In genomic region chr17:45592433-45592923, GRCh38 we compare ENCODE assay signal across 8 cellular contexts.
A peak's percentile ranks its signal among the peaks of the same experiment; 100 is the strongest.
DNase-seq lines count a peak whose midpoint lies in the region; ATAC-seq, FAIRE-seq and TF ChIP-seq lines count a peak whose summit lies in the region.
"Not testable (repeated sequence)": the region's sequence is repeated elsewhere in the genome, so short reads cannot be mapped to it uniquely, and the experiment has no call there.

No MANE protein-coding gene starts in this region.

- TF ChIP-seq CTCF in Loucy (conservative IDR thresholded peaks at IDR 0.05; ENCODE audit: low read length) = peak; percentile 58
- peak; percentile 62 to 72 (median 65) for TF ChIP-seq CTCF in GM12878 (IDR thresholded peaks at IDR 0.05 in 2 of 3, conservative IDR thresholded peaks at IDR 0.05 in 1 of 3; ENCODE audit: control insufficient read depth in 2 of 3, extremely low read depth in 1 of 3, insufficient read depth in 1 of 3, low read depth in 3 of 3, low read length in 3 of 3)
- peak; percentile 29 for TF ChIP-seq CTCF in glutamatergic neuron (IDR thresholded peaks at IDR 0.05; ENCODE audit: partially characterized antibody, unreplicated experiment)

- H3K27ac ChIP-seq in GM12878 (ENCODE audit: control insufficient read depth, insufficient read depth) = not testable (repeated sequence)

- not testable (repeated sequence) for BruUV-seq in GM12878 (replicated peaks; lab: Mats Ljungman, UMichigan)

- not testable (repeated sequence) for TF ChIP-seq EP300 in GM12878 (IDR thresholded peaks at IDR 0.05; ENCODE audit: borderline replicate concordance in 1 of 2, control insufficient read depth in 1 of 2, low read depth in 2 of 2, low read length in 2 of 2)

- ATAC-seq in GM18867 (IDR thresholded peaks at IDR 0.05; ENCODE audit: unreplicated experiment) (peak; percentile 48), GM12878 (peak; percentile 99), naive B cell (ENCODE audit: low read depth in 2 of 2) (peak; percentile 93 to 98)

- POLR2A ChIA-PET in GM12878 (lab: Charles Lee) = interaction anchor here (0.6 kb wide), 1 partner anchor 201 kb away, joined by 4 read pairs; no protein-coding TSS in a partner anchor

- in situ Hi-C loops in ACHN (cut with HindIII; ENCODE audit: low pct_ligation_motif_present, low pct_unique_long_range_greater_than_20kb, low sequenced_read_pairs) = not testable (repeated sequence)
- in situ Hi-C loops in GM12878 (cut with MboI) = loop anchor here (25.0 kb wide), 2 partner anchors 545 to 670 kb away; no protein-coding TSS in a partner anchor

- intact Hi-C loops in activated CD4-positive, alpha-beta T cell treated with anti-CD3 and anti-CD28 coated beads, Interleukin-2, amount 10 ng/mL, durations not matched to agents 24 days and 14 days (cut with micrococcal nuclease) = loop anchor here (2.0 kb wide), 1 partner anchor 164 kb away; no protein-coding TSS in a partner anchor
- intact Hi-C loops in GM12878 (cut with micrococcal nuclease; ENCODE audit: unreplicated experiment) = loop anchor here (2.0 kb wide), 1 partner anchor 164 kb away; no protein-coding TSS in a partner anchor

- not testable (repeated sequence) for H3K36me3 ChIP-seq in Loucy (ENCODE audit: insufficient read depth, low read length); GM12878 (ENCODE audit: control insufficient read depth in 2 of 2, insufficient read depth in 2 of 2, low read length in 1 of 2)

- H3K9me3 ChIP-seq in Loucy (ENCODE audit: insufficient read depth, low read depth, low read length); GM12878 (replicated peaks; ENCODE audit: control insufficient read depth, insufficient read depth, low read length): not testable (repeated sequence)

- not testable (repeated sequence) for TF ChIP-seq POLR2A in GM12878 (IDR thresholded peaks at IDR 0.05; ENCODE audit: low read depth, low read length)

- not testable (repeated sequence) for H3K9me3 Mint-ChIP-seq in activated CD4-positive, alpha-beta T cell treated with anti-CD3 and anti-CD28 coated beads, Interleukin-2, amount 10 ng/mL, durations not matched to agents 24 days and 14 days; glutamatergic neuron (ENCODE audit: unreplicated experiment); naive B cell

- not testable (repeated sequence) for H3K79me2 ChIP-seq in Loucy (ENCODE audit: insufficient read depth, low read length); GM12878 (ENCODE audit: control insufficient read depth, insufficient read depth, low read length)

- not testable (repeated sequence) for H3K27me3 ChIP-seq in Loucy (ENCODE audit: insufficient read depth, low read length, poor library complexity, severe bottlenecking); GM12878 (replicated peaks in 1 of 2; ENCODE audit: control insufficient read depth in 2 of 2, insufficient read depth in 2 of 2, low read length in 1 of 2)

- H3K4me1 Mint-ChIP-seq in activated CD4-positive, alpha-beta T cell treated with anti-CD3 and anti-CD28 coated beads, Interleukin-2, amount 10 ng/mL, durations not matched to agents 24 days and 14 days; glutamatergic neuron (ENCODE audit: low read depth, unreplicated experiment); naive B cell: not testable (repeated sequence)

- peak; percentile 93 for FAIRE-seq in GM12878 (lab: Jason Lieb, UNC)

- not testable (repeated sequence) for H3K4me2 ChIP-seq in Loucy (ENCODE audit: low read depth, low read length, poor library complexity, severe bottlenecking); GM12878 (ENCODE audit: control insufficient read depth, insufficient read depth)

- H3K4me3 Mint-ChIP-seq in activated CD4-positive, alpha-beta T cell treated with anti-CD3 and anti-CD28 coated beads, Interleukin-2, amount 10 ng/mL, durations not matched to agents 24 days and 14 days; glutamatergic neuron (ENCODE audit: unreplicated experiment); naive B cell: not testable (repeated sequence)

- H3K4me1 ChIP-seq in Loucy (ENCODE audit: insufficient read depth, low read length, poor library complexity, severe bottlenecking); GM12878 (ENCODE audit: control insufficient read depth, insufficient read depth, low read length): not testable (repeated sequence)

- H3K9ac ChIP-seq in Loucy (ENCODE audit: low read depth, low read length, poor library complexity, severe bottlenecking); GM12878 (ENCODE audit: control insufficient read depth, insufficient read depth, low read length): not testable (repeated sequence)

- CTCF ChIA-PET in GM12878 (lab: Yijun Ruan, JAX) = interaction anchor here (1.3 to 1.5 kb wide), 2 partner anchors 166 to 179 kb away, joined by 3 to 5 read pairs; no protein-coding TSS in a partner anchor

- not testable (repeated sequence) for H3K27ac Mint-ChIP-seq in activated CD4-positive, alpha-beta T cell treated with anti-CD3 and anti-CD28 coated beads, Interleukin-2, amount 10 ng/mL, durations not matched to agents 24 days and 14 days; glutamatergic neuron (ENCODE audit: unreplicated experiment); naive B cell

- TF ChIP-seq RAD21 in GM12878 (IDR thresholded peaks at IDR 0.05; ENCODE audit: insufficient read depth, low read depth, low read length) = peak; percentile 67

- H3K36me3 Mint-ChIP-seq in activated CD4-positive, alpha-beta T cell treated with anti-CD3 and anti-CD28 coated beads, Interleukin-2, amount 10 ng/mL, durations not matched to agents 24 days and 14 days (ENCODE audit: low read depth); glutamatergic neuron (ENCODE audit: unreplicated experiment); naive B cell: not testable (repeated sequence)

- not testable (repeated sequence) for H3K4me3 ChIP-seq in Loucy (ENCODE audit: low read length, poor library complexity, severe bottlenecking); GM12878

- not testable (repeated sequence) for H3K9me2 ChIP-seq in Loucy (replicated peaks; ENCODE audit: low read depth, low read length)

- not testable (repeated sequence) for H4K20me1 ChIP-seq in Loucy (ENCODE audit: insufficient read depth, low read length, poor library complexity, severe bottlenecking); GM12878 (ENCODE audit: control insufficient read depth, insufficient read depth)

- H3F3A ChIP-seq in Loucy (ENCODE audit: low read depth) = not testable (repeated sequence)

- SMC1A ChIA-PET in GM12878 (lab: Charles Lee; ENCODE audit: uncharacterized antibody, unreplicated experiment) = interaction anchor here (1.5 kb wide), 2 partner anchors 164 to 195 kb away, joined by 3 read pairs; no protein-coding TSS in a partner anchor

- H3K27me3 Mint-ChIP-seq in activated CD4-positive, alpha-beta T cell treated with anti-CD3 and anti-CD28 coated beads, Interleukin-2, amount 10 ng/mL, durations not matched to agents 24 days and 14 days = peaks cover 17% of the 10 kb centered on the region
- H3K27me3 Mint-ChIP-seq in glutamatergic neuron (ENCODE audit: unreplicated experiment) = peaks cover 11% of the 10 kb centered on the region
- H3K27me3 Mint-ChIP-seq in naive B cell = not testable (repeated sequence)

- RAD21 ChIA-PET in GM12878 (lab: Charles Lee; ENCODE audit: unreplicated experiment) = not testable (repeated sequence)

- DNase-seq in ACHN = peak; percentile 75
- peak; percentile 94 for DNase-seq in activated CD4-positive, alpha-beta T cell treated with anti-CD3 and anti-CD28 coated beads, Interleukin-2, amount 10 ng/mL, durations not matched to agents 24 days and 14 days
- not testable (repeated sequence) for DNase-seq in GM12878 (ENCODE audit: low read depth, low spot score); glutamatergic neuron
- DNase-seq in naive B cell = peak; percentile 55
- DNase-seq in stimulated activated CD4-positive, alpha-beta T cell treated with anti-CD3 and anti-CD28 coated beads, Interleukin-4, amount 100 ng/mL, for 24 hours = peak; percentile 84

- H2AFZ ChIP-seq in Loucy (ENCODE audit: low read length); GM12878 (ENCODE audit: control insufficient read depth, low read depth, low read length): not testable (repeated sequence)

- 2% methylated on average over 6 of the region's 6 CpGs for WGBS in GM12878 (ENCODE audit: insufficient coverage, insufficient replicate concordance, low lambda C conversion rate, missing lambda C conversion rate)

TF ChIP-seq in GM12878, 131 proteins besides CTCF, POLR2A, EP300 and RAD21:
- peak; percentile 69 for TF ChIP-seq SMC3 (IDR thresholded peaks at IDR 0.05; ENCODE audit: borderline replicate concordance, low read length)
- TF ChIP-seq YY1 (IDR thresholded peaks at IDR 0.05; ENCODE audit: low read depth, low read length) = peak; percentile 68

Comparison
In these comparisons a context has a peak if more than half of its experiments do, and no peak if none do; other contexts are left out.
1. ATAC-seq: peak in every context shown above with its lines; median percentile 99 in GM12878; 96 in naive B cell; 48 in GM18867.